Comparison of ENCODE assay signal across 9 cellular contexts in genomic region chrX:53319614-53320542, GRCh38.
A peak's percentile ranks its signal among the peaks of the same experiment; 100 is the strongest.
DNase-seq lines count a peak whose midpoint lies in the region; ATAC-seq and TF ChIP-seq lines count a peak whose summit lies in the region.
"Had no signal": no experiment of that assay in that cellular context is flagged by ENCODE, and none has a peak within 500 bp of the region (broad histone marks: within the 10 kb centered on the region; RNA-seq: fewer than 3 reads in every experiment).

No MANE protein-coding gene starts in this region.

- H3K9me3 ChIP-seq in RWPE2 (ENCODE audit: severe bottlenecking) (no peaks in the 10 kb centered on the region), parathyroid adenoma (ENCODE audit: control insufficient read depth, low read length) (no peaks in the 10 kb centered on the region)

- H3K4me3 ChIP-seq in RWPE2 (ENCODE audit: severe bottlenecking) (peak overlapping the region; percentile 37), fibroblast of mammary gland (ENCODE audit: control insufficient read depth, low read depth, low read length) (peak overlapping the region; percentile 49), parathyroid adenoma (ENCODE audit: low read depth, low read length) (peak overlapping the region; percentile 55)

- peaks cover 3% of the 10 kb centered on the region for H3K79me2 ChIP-seq in parathyroid adenoma

- no peak overlapping the region for H2AFZ ChIP-seq in parathyroid adenoma

- H3K9ac ChIP-seq in parathyroid adenoma: no peak overlapping the region

- no peak for TF ChIP-seq CTCF in RWPE2 (IDR thresholded peaks at IDR 0.05; ENCODE audit: poor library complexity, severe bottlenecking)
- no peak for TF ChIP-seq CTCF in fibroblast of mammary gland (conservative IDR thresholded peaks at IDR 0.05; ENCODE audit: control insufficient read depth, insufficient read depth, low read depth, low read length)
- TF ChIP-seq CTCF in parathyroid adenoma (IDR thresholded peaks at IDR 0.05): no peak

- H3K36me3 ChIP-seq in RWPE2 (ENCODE audit: low read depth) (no peaks in the 10 kb centered on the region), parathyroid adenoma (ENCODE audit: control insufficient read depth, insufficient read depth, low read length) (no peaks in the 10 kb centered on the region)

- H3K4me2 ChIP-seq in parathyroid adenoma (ENCODE audit: low read length): peak overlapping the region; percentile 80

- peak; percentile 22 for DNase-seq in EH (ENCODE audit: low read depth)
- no peak for DNase-seq in RWPE2 (ENCODE audit: low spot score)
- no peak for DNase-seq in fibroblast of mammary gland (ENCODE audit: low read depth)
- DNase-seq in dedifferentiated amniotic fluid mesenchymal stem cell (ENCODE audit: extremely low spot score): no peak
- no peak for DNase-seq in NCI-H187 treated with DMSO at 0.1 percent for 48 hours (lab: John Stamatoyannopoulos, UW)
- DNase-seq: islet precursor cell had no signal

- H3K27me3 ChIP-seq in RWPE2 (ENCODE audit: insufficient read depth, poor library complexity, severe bottlenecking) (peaks cover 19% of the 10 kb centered on the region), parathyroid adenoma (ENCODE audit: control insufficient read depth, insufficient read depth, low read length) (no peaks in the 10 kb centered on the region)

- ATAC-seq in RWPE2 (ENCODE audit: low read depth) (0 out of 3 replicates have a peak, but pooled peaks have one; percentile 6), HG03135 (IDR thresholded peaks at IDR 0.05; ENCODE audit: unreplicated experiment) (no peak), HG02588 (IDR thresholded peaks at IDR 0.05; ENCODE audit: unreplicated experiment) (no peak)

- no peak overlapping the region for H3K27ac ChIP-seq in RWPE2 (ENCODE audit: poor library complexity, severe bottlenecking)
- H3K27ac ChIP-seq in parathyroid adenoma: no peak overlapping the region

- H3K4me1 ChIP-seq in RWPE2 (ENCODE audit: insufficient read depth, poor library complexity, severe bottlenecking) (no peaks in the 10 kb centered on the region), parathyroid adenoma (no peaks in the 10 kb centered on the region)
